ENCODE assay signal across 9 cellular contexts in genomic region chr6:149862424-149862738, GRCh38. TPM values are rescaled to one million over a fixed set of nuclear protein-coding genes. Genes with fewer than 3 reads are reported as not detected.
A peak's percentile ranks its signal among the peaks of the same experiment; 100 is the strongest.
DNase-seq lines count a peak whose midpoint lies in the region; ATAC-seq and TF ChIP-seq lines count a peak whose summit lies in the region.
"Not testable (repeated sequence)": the region's sequence is repeated elsewhere in the genome, so short reads cannot be mapped to it uniquely, and the experiment has no call there.
"Had no signal": no experiment of that assay in that cellular context is flagged by ENCODE, and none has a peak within 500 bp of the region (broad histone marks: within the 10 kb centered on the region; RNA-seq: fewer than 3 reads in every experiment).

No MANE protein-coding gene starts in this region.

- H3K36me3 ChIP-seq in MG63, result peaks cover 26% of the 10 kb centered on the region
- not testable (repeated sequence) for H3K36me3 ChIP-seq in breast epithelium, esophagus squamous epithelium, tibial artery

- not testable (repeated sequence) for ATAC-seq in memory B cell (ENCODE audit: low read depth)

- not testable (repeated sequence) for DNase-seq in CD14-positive monocyte (ENCODE audit: low spot score); MG63; activated T-cell treated with anti-CD3 and anti-CD28 coated beads, Interleukin-2, amount 50 U/mL, for 24 hours; breast epithelium (ENCODE audit: low spot score in 2 of 2); esophagus squamous epithelium (lab: John Stamatoyannopoulos, UW); memory B cell (ENCODE audit: low spot score in 2 of 2); progenitor cell of endocrine pancreas (ENCODE audit: low spot score, unreplicated experiment); tibial artery

- not testable (repeated sequence) for H3K27ac Mint-ChIP-seq in CD14-positive monocyte; activated T-cell treated with anti-CD3 and anti-CD28 coated beads, Interleukin-2, amount 50 U/mL, for 24 hours; memory B cell; progenitor cell of endocrine pancreas

- not testable (repeated sequence) for H3K36me3 Mint-ChIP-seq in CD14-positive monocyte; activated T-cell treated with anti-CD3 and anti-CD28 coated beads, Interleukin-2, amount 50 U/mL, for 24 hours (ENCODE audit: low read depth); memory B cell; progenitor cell of endocrine pancreas (ENCODE audit: insufficient read depth)

- peak overlapping the region; percentile 60 for H3K4me3 ChIP-seq in MG63
- peak overlapping the region; percentile 75 to 90 (median 79) for H3K4me3 ChIP-seq in breast epithelium
- H3K4me3 ChIP-seq in esophagus squamous epithelium, result peak overlapping the region; percentile 54 to 88 (median 76)
- H3K4me3 ChIP-seq in tibial artery, result peak overlapping the region; percentile 74 to 77

- not testable (repeated sequence) for H3K4me1 ChIP-seq in breast epithelium
- H3K4me1 ChIP-seq in esophagus squamous epithelium, result peaks cover 18 to 68% (median 25%) of the 10 kb centered on the region in 3 donors
- peaks cover 0 to 34% (median 10%) of the 10 kb centered on the region in 4 donors for H3K4me1 ChIP-seq in tibial artery

- peak overlapping the region; percentile 96 for H3K27ac ChIP-seq in breast epithelium
- peak overlapping the region; percentile 94 to 99 (median 95) for H3K27ac ChIP-seq in esophagus squamous epithelium
- peak overlapping the region; percentile 90 to 96 for H3K27ac ChIP-seq in tibial artery

- not testable (repeated sequence) for H3K9me3 Mint-ChIP-seq in CD14-positive monocyte; activated T-cell treated with anti-CD3 and anti-CD28 coated beads, Interleukin-2, amount 50 U/mL, for 24 hours; memory B cell; progenitor cell of endocrine pancreas (ENCODE audit: low read depth)

- TF ChIP-seq POLR2A in breast epithelium (IDR thresholded peaks at IDR 0.05); esophagus squamous epithelium (IDR thresholded peaks at IDR 0.05): not testable (repeated sequence)

- H3K27me3 ChIP-seq in MG63, breast epithelium, esophagus squamous epithelium, tibial artery: not testable (repeated sequence)

- TF ChIP-seq CTCF in CD14-positive monocyte (IDR thresholded peaks at IDR 0.05); breast epithelium (IDR thresholded peaks at IDR 0.05); esophagus squamous epithelium (IDR thresholded peaks at IDR 0.05); progenitor cell of endocrine pancreas (IDR thresholded peaks at IDR 0.05; ENCODE audit: unreplicated experiment); tibial artery (IDR thresholded peaks at IDR 0.05): not testable (repeated sequence)

- peaks cover 2 to 11% (median 3%) of the 10 kb centered on the region in 3 donors for H3K27me3 Mint-ChIP-seq in CD14-positive monocyte (ENCODE audit: low read depth in 3 of 3)
- H3K27me3 Mint-ChIP-seq in activated T-cell treated with anti-CD3 and anti-CD28 coated beads, Interleukin-2, amount 50 U/mL, for 24 hours, result peaks cover 28% of the 10 kb centered on the region
- H3K27me3 Mint-ChIP-seq in memory B cell, result not testable (repeated sequence)
- H3K27me3 Mint-ChIP-seq in progenitor cell of endocrine pancreas, result peaks cover 24% of the 10 kb centered on the region

- WGBS in esophagus squamous epithelium, 2 donors, result 75 to 88% methylated on average over 5 of the region's 12 CpGs

- H3K9me3 ChIP-seq in MG63, breast epithelium, esophagus squamous epithelium, tibial artery: not testable (repeated sequence)

- intact Hi-C loops in CD14-positive monocyte (cut with micrococcal nuclease), result loop anchor here in 1 of 2 donors (10.0 kb wide), 1 partner anchor 138 kb away; no protein-coding TSS in a partner anchor
- intact Hi-C loops in breast epithelium (cut with DNase I; ENCODE audit: low total_unique reads); esophagus squamous epithelium (cut with DNase I); tibial artery (cut with DNase I; ENCODE audit: low total_unique reads): not testable (repeated sequence)

- H3K4me3 Mint-ChIP-seq in CD14-positive monocyte (peak overlapping the region; percentile 20 to 44), memory B cell (peak overlapping the region; percentile 45), progenitor cell of endocrine pancreas (ENCODE audit: low read depth) (peak overlapping the region; percentile 78)
- H3K4me3 Mint-ChIP-seq in activated T-cell treated with anti-CD3 and anti-CD28 coated beads, Interleukin-2, amount 50 U/mL, for 24 hours, result peak overlapping the region; percentile 79

- H3K4me1 Mint-ChIP-seq in CD14-positive monocyte (peaks cover 21% of the 10 kb centered on the region), progenitor cell of endocrine pancreas (ENCODE audit: low read depth) (peaks cover 42% of the 10 kb centered on the region)
- peaks cover 15% of the 10 kb centered on the region for H3K4me1 Mint-ChIP-seq in activated T-cell treated with anti-CD3 and anti-CD28 coated beads, Interleukin-2, amount 50 U/mL, for 24 hours (ENCODE audit: low read depth)
- H3K4me1 Mint-ChIP-seq in memory B cell, result not testable (repeated sequence)

RNA-seq across cellular contexts. Expression of gene LRP11, which starts 1.8 kb away (rescaled TPM):
- under 1 TPM; 0.20 to 0.41 TPM for polyA plus RNA-seq in CD14-positive monocyte
- total RNA-seq in MG63 (2014; rRNA removed; shearing (Covaris generic); ENCODE audit: low replicate concordance), result 40.1 and 48.0 TPM in 2 replicates
- 10 to 100 TPM; 30.6 to 44.9 (median 35.8) TPM for total RNA-seq in breast epithelium
- total RNA-seq in esophagus squamous epithelium, result 10 to 100 TPM; 40.2 to 74.9 (median 58.4) TPM
- total RNA-seq in progenitor cell of endocrine pancreas, result 45.0 and 63.3 TPM in 2 replicates

RNA-seq across cellular contexts. Expression of gene RAET1E, which starts 35.5 kb away (rescaled TPM):
- not detected for polyA plus RNA-seq in CD14-positive monocyte
- total RNA-seq in MG63 (2014; rRNA removed; shearing (Covaris generic); ENCODE audit: low replicate concordance), result 2.8 and 5.7 TPM in 2 replicates
- total RNA-seq in breast epithelium, result 1 to 10 TPM in 1 of 3 donors, not detected in 2; 2.0 TPM
- total RNA-seq in esophagus squamous epithelium, result 10 to 100 TPM; 50.1 to 90.1 (median 67.9) TPM
- total RNA-seq in progenitor cell of endocrine pancreas, result not detected in 2 replicates
- total RNA-seq: G401 had no signal
